8 cellular contexts compared by ENCODE assay signal in genomic region chr14:100586153-100586519, GRCh38. TPM values are rescaled to one million over a fixed set of nuclear protein-coding genes. Genes with fewer than 3 reads are reported as not detected.
DNase-seq lines count a peak whose midpoint lies in the region; ATAC-seq and TF ChIP-seq lines count a peak whose summit lies in the region.

No MANE protein-coding gene starts in this region.

- intact Hi-C loops in ascending aorta (cut with DNase I) = no loop called here

- peak overlapping the region; percentile 47 to 63 for H3K4me3 ChIP-seq in ascending aorta
- peak overlapping the region; percentile 45 for H3K4me3 ChIP-seq in iPS-15b (ENCODE audit: low read depth, low read length)

- H3K36me3 ChIP-seq in ascending aorta (no peaks in the 10 kb centered on the region), iPS-15b (ENCODE audit: control insufficient read depth, insufficient read depth, low read length) (no peaks in the 10 kb centered on the region)

- H3K27me3 ChIP-seq in ascending aorta (peaks cover 9% of the 10 kb centered on the region), iPS-15b (ENCODE audit: control insufficient read depth, insufficient read depth, low read length) (peaks cover 45% of the 10 kb centered on the region)

- no peak overlapping the region for H3K27ac Mint-ChIP-seq in T-helper 2 cell treated with Interferon-gamma antibody and Interleukin-4, amounts not matched to agents 5 μg/mL and 100 μg/mL, for 36 hours
- no peak overlapping the region for H3K27ac Mint-ChIP-seq in stimulated activated naive CD8-positive, alpha-beta T cell treated with anti-CD3 and anti-CD28 coated beads, Interleukin-15, amount 100 ng/mL, for 72 hours

- H3K9me3 ChIP-seq in ascending aorta = no peaks in the 10 kb centered on the region
- no peaks in the 10 kb centered on the region for H3K9me3 ChIP-seq in iPS-15b (ENCODE audit: control insufficient read depth, insufficient read depth, low read length)

- peak overlapping the region; percentile 73 for H3K4me3 Mint-ChIP-seq in T-helper 2 cell treated with Interferon-gamma antibody and Interleukin-4, amounts not matched to agents 5 μg/mL and 100 μg/mL, for 36 hours
- H3K4me3 Mint-ChIP-seq in stimulated activated naive CD8-positive, alpha-beta T cell treated with anti-CD3 and anti-CD28 coated beads, Interleukin-15, amount 100 ng/mL, for 72 hours = peak overlapping the region; percentile 60 to 70

- TF ChIP-seq CTCF in ascending aorta (IDR thresholded peaks at IDR 0.05) = no peak

- no peak for DNase-seq in T-helper 2 cell treated with Interferon-gamma antibody and Interleukin-4, amounts not matched to agents 5 μg/mL and 100 μg/mL, for 36 hours (ENCODE audit: low spot score)
- DNase-seq in T-helper 2 cell = no peak
- no peak for DNase-seq in ascending aorta (ENCODE audit: low spot score in 2 of 2)
- no peak for DNase-seq in stimulated activated naive CD8-positive, alpha-beta T cell treated with anti-CD3 and anti-CD28 coated beads, Interleukin-15, amount 100 ng/mL, for 72 hours
- DNase-seq in LoVo (ENCODE audit: low spot score) = no peak
- no peak for DNase-seq in SHP77 (lab: John Stamatoyannopoulos, UW)

- H3K9ac ChIP-seq in iPS-15b (ENCODE audit: low read depth, low read length) = no peak overlapping the region

- ATAC-seq in stimulated activated naive CD8-positive, alpha-beta T cell treated with anti-CD3 and anti-CD28 coated beads, Interleukin-15, amount 100 ng/mL, for 72 hours = no peak
- ATAC-seq in GM21576 (IDR thresholded peaks at IDR 0.05; ENCODE audit: unreplicated experiment) = no peak

- no peak overlapping the region for H3K27ac ChIP-seq in ascending aorta

- H3K4me1 Mint-ChIP-seq in T-helper 2 cell treated with Interferon-gamma antibody and Interleukin-4, amounts not matched to agents 5 μg/mL and 100 μg/mL, for 36 hours (ENCODE audit: low read depth) = peaks cover 3% of the 10 kb centered on the region
- no peaks in the 10 kb centered on the region for H3K4me1 Mint-ChIP-seq in stimulated activated naive CD8-positive, alpha-beta T cell treated with anti-CD3 and anti-CD28 coated beads, Interleukin-15, amount 100 ng/mL, for 72 hours

- no peaks in the 10 kb centered on the region for H3K9me3 Mint-ChIP-seq in T-helper 2 cell treated with Interferon-gamma antibody and Interleukin-4, amounts not matched to agents 5 μg/mL and 100 μg/mL, for 36 hours
- H3K9me3 Mint-ChIP-seq in stimulated activated naive CD8-positive, alpha-beta T cell treated with anti-CD3 and anti-CD28 coated beads, Interleukin-15, amount 100 ng/mL, for 72 hours = no peaks in the 10 kb centered on the region

- H3K36me3 Mint-ChIP-seq in T-helper 2 cell treated with Interferon-gamma antibody and Interleukin-4, amounts not matched to agents 5 μg/mL and 100 μg/mL, for 36 hours (ENCODE audit: low read depth) = no peaks in the 10 kb centered on the region

- H3K27me3 Mint-ChIP-seq in T-helper 2 cell treated with Interferon-gamma antibody and Interleukin-4, amounts not matched to agents 5 μg/mL and 100 μg/mL, for 36 hours (ENCODE audit: low read depth) = peaks cover 22% of the 10 kb centered on the region
- H3K27me3 Mint-ChIP-seq in stimulated activated naive CD8-positive, alpha-beta T cell treated with anti-CD3 and anti-CD28 coated beads, Interleukin-15, amount 100 ng/mL, for 72 hours = peaks cover 31% of the 10 kb centered on the region

- H3K4me1 ChIP-seq in ascending aorta = no peaks in the 10 kb centered on the region
- H3K4me1 ChIP-seq in iPS-15b (ENCODE audit: control insufficient read depth, insufficient read depth, low read length) = peaks cover 3% of the 10 kb centered on the region

RNA-seq across cellular contexts. Expression of gene BEGAIN, which starts 1.1 kb away (rescaled TPM):
- 5.9 TPM for total RNA-seq in ascending aorta
